In genomic region chr19:30163663-30164062, GRCh38 we compare ENCODE assay signal across 16 cellular contexts.
A peak's percentile ranks its signal among the peaks of the same experiment; 100 is the strongest.
DNase-seq lines count a peak whose midpoint lies in the region; ATAC-seq and TF ChIP-seq lines count a peak whose summit lies in the region.
"Had no signal": no experiment of that assay in that cellular context is flagged by ENCODE, and none has a peak within 500 bp of the region (broad histone marks: within the 10 kb centered on the region; RNA-seq: fewer than 3 reads in every experiment).

No MANE protein-coding gene starts in this region.

- no peak overlapping the region for H3K27ac ChIP-seq in BLaER1 treated with 17β-estradiol and CSF1 and Interleukin-3, amounts not matched to agents 10 nM and 100 nM
- H3K27ac ChIP-seq in Karpas-422 (ENCODE audit: low read length) (peak overlapping the region; percentile 2; the same call in 1 of the 2 replicates), esophagus muscularis mucosa (replicated peaks in 1 of 4) (no peak overlapping the region), caudate nucleus (ENCODE audit: low read depth, low read length) (no peak overlapping the region)
- H3K27ac ChIP-seq: A549, Peyer's patch, SJCRH30 had no signal

- no peak overlapping the region for H3K4me3 Mint-ChIP-seq in immature natural killer cell
- H3K4me3 Mint-ChIP-seq: CD4-positive, alpha-beta T cell had no signal

- H3K4me1 ChIP-seq in BLaER1 treated with 17β-estradiol and CSF1 and Interleukin-3, amounts not matched to agents 10 nM and 100 nM: peaks cover 0 to 10% (median 6%) of the 10 kb centered on the region in 10 experiments; a peak in 11 of 20 replicates
- H3K4me1 ChIP-seq in Karpas-422 (ENCODE audit: low read length) (peaks cover 47% of the 10 kb centered on the region), esophagus muscularis mucosa (no peaks in the 10 kb centered on the region)
- H3K4me1 ChIP-seq: A549, Peyer's patch, SJCRH30 had no signal

- no peaks in the 10 kb centered on the region for H3K79me2 ChIP-seq in Karpas-422 (ENCODE audit: low read length)

- TF ChIP-seq POLR2A in esophagus muscularis mucosa (IDR thresholded peaks at IDR 0.05; ENCODE audit: low read depth): no peak

- H4K20me1 ChIP-seq in BLaER1 treated with 17β-estradiol and CSF1 and Interleukin-3, amounts not matched to agents 10 nM and 100 nM: no peaks in the 10 kb centered on the region
- no peaks in the 10 kb centered on the region for H4K20me1 ChIP-seq in Karpas-422 (ENCODE audit: insufficient read depth, low read depth, low read length)

- H3K36me3 Mint-ChIP-seq in immature natural killer cell: no peaks in the 10 kb centered on the region

- H3K27ac Mint-ChIP-seq in immature natural killer cell: no peak overlapping the region
- H3K27ac Mint-ChIP-seq: CD4-positive, alpha-beta T cell had no signal

- no peak overlapping the region for H3K9ac ChIP-seq in BLaER1 treated with 17β-estradiol and CSF1 and Interleukin-3, amounts not matched to agents 10 nM and 100 nM
- peak overlapping the region; percentile 9; the same call in 1 of the 2 replicates for H3K9ac ChIP-seq in Karpas-422 (ENCODE audit: low read length)

- intact Hi-C loops in esophagus muscularis mucosa (cut with DNase I): no loop called here

- H3K9me3 Mint-ChIP-seq in immature natural killer cell: no peaks in the 10 kb centered on the region
- H3K9me3 Mint-ChIP-seq: CD4-positive, alpha-beta T cell had no signal

- 68% methylated on average over 6 of the region's 7 CpGs for WGBS in esophagus muscularis mucosa

- ATAC-seq in HG02642 (IDR thresholded peaks at IDR 0.05; ENCODE audit: poor library complexity, unreplicated experiment): no peak
- ATAC-seq: A549 had no signal

- no peaks in the 10 kb centered on the region for H3K27me3 ChIP-seq in BLaER1 treated with 17β-estradiol and CSF1 and Interleukin-3, amounts not matched to agents 10 nM and 100 nM
- H3K27me3 ChIP-seq in Karpas-422 (ENCODE audit: low read length): no peaks in the 10 kb centered on the region
- H3K27me3 ChIP-seq in esophagus muscularis mucosa: peaks cover 0 to 7% (median 0%) of the 10 kb centered on the region in 4 donors
- H3K27me3 ChIP-seq: Peyer's patch had no signal

- H3K4me3 ChIP-seq in BLaER1 treated with 17β-estradiol and CSF1 and Interleukin-3, amounts not matched to agents 10 nM and 100 nM: no peak overlapping the region
- H3K4me3 ChIP-seq in Karpas-422 (ENCODE audit: low read length) (no peak overlapping the region), esophagus muscularis mucosa (no peak overlapping the region)
- H3K4me3 ChIP-seq: A549, Peyer's patch, SJCRH30 had no signal

- no peaks in the 10 kb centered on the region for H3K36me3 ChIP-seq in BLaER1 treated with 17β-estradiol and CSF1 and Interleukin-3, amounts not matched to agents 10 nM and 100 nM
- H3K36me3 ChIP-seq in Karpas-422 (ENCODE audit: insufficient read depth, low read length) (no peaks in the 10 kb centered on the region; the same call in 1 of the 2 replicates), esophagus muscularis mucosa (no peaks in the 10 kb centered on the region)
- H3K36me3 ChIP-seq: Peyer's patch, SJCRH30 had no signal

- H2AFZ ChIP-seq in Karpas-422 (ENCODE audit: low read length): no peak overlapping the region

- no peak for TF ChIP-seq EP300 in esophagus muscularis mucosa (IDR thresholded peaks at IDR 0.05)

- H3K4me2 ChIP-seq in BLaER1 treated with 17β-estradiol and CSF1 and Interleukin-3, amounts not matched to agents 10 nM and 100 nM: peak overlapping the region in 7 of 11 experiments; percentile 2 to 25 (median 17); a peak in 4 of 22 replicates
- peak overlapping the region; percentile 18 for H3K4me2 ChIP-seq in Karpas-422 (ENCODE audit: low read depth, low read length, poor library complexity, severe bottlenecking)
- H3K4me2 ChIP-seq: A549 had no signal

- H3K27me3 Mint-ChIP-seq in immature natural killer cell (ENCODE audit: low read depth in 3 of 3): peaks cover 0 to 14% (median 0%) of the 10 kb centered on the region in 3 donors

- DNase-seq in Karpas-422 (peak; percentile 73), esophagus muscularis mucosa (ENCODE audit: extremely low spot score) (peak; percentile 77), islet precursor cell (peak; percentile 46), caudate nucleus (lab: John Stamatoyannopoulos, UW) (no peak), immature natural killer cell (no peak)
- DNase-seq: Calu3; CD4-positive, alpha-beta T cell; KG1; NCI-H187 treated with DMSO at 0.1 percent for 48 hours; NCI-H446 treated with DMSO at 0.1 percent for 48 hours; NCI-H774; Peyer's patch; SJCRH30 had no signal

- no peak for TF ChIP-seq CTCF in esophagus muscularis mucosa (IDR thresholded peaks at IDR 0.05)

- H3K9me3 ChIP-seq in BLaER1 treated with 17β-estradiol and CSF1 and Interleukin-3, amounts not matched to agents 10 nM and 100 nM (replicated peaks in 1 of 11): no peaks in the 10 kb centered on the region
- H3K9me3 ChIP-seq in Karpas-422 (ENCODE audit: low read length) (no peaks in the 10 kb centered on the region), esophagus muscularis mucosa (peaks cover 0 to 4% (median 0%) of the 10 kb centered on the region in 4 donors)
- H3K9me3 ChIP-seq: Peyer's patch, SJCRH30 had no signal

- no peaks in the 10 kb centered on the region for H3K9me2 ChIP-seq in Karpas-422 (replicated peaks; ENCODE audit: insufficient read depth, low read length)

- no peaks in the 10 kb centered on the region for H3K4me1 Mint-ChIP-seq in immature natural killer cell

Comparison
In these comparisons a context has a peak if more than half of its experiments do, and no peak if none do; other contexts are left out.
1. DNase-seq: peak in Karpas-422 (single experiment), esophagus muscularis mucosa (single experiment) and islet precursor cell (single experiment); none in caudate nucleus (0 of 61) and immature natural killer cell (0 of 3).